1 cellular context compared by ENCODE assay signal in the genomic region with DNA sequence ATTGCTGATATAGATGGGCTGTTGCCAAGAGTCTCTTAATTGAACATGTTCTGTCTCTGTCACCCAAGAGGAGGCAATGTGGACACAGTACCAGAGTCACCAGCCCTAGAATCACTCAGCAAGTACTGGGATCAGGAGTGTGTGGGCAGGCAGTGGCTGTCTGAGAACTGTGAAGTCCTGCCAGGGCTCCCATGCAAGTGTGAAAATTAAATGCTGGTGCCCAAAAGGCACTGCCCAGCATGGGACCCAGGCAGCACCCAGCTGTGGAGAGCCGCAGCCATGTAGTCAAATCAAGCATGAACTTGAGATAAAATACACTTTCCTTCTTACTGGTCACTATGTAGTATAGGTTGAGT.
TF ChIP-seq lines count a peak whose summit lies in the region.

No MANE protein-coding gene starts in this region.

TF ChIP-seq in K562, 482 proteins besides CTCF, POLR2A, EP300 and RAD21:
- TF ChIP-seq KLF16 (IDR thresholded peaks at IDR 0.05) (no peak), SPI1 (IDR thresholded peaks at IDR 0.05; ENCODE audit: borderline replicate concordance, low read depth, low read length) (no peak), KDM5B (IDR thresholded peaks at IDR 0.05; ENCODE audit: insufficient replicate concordance, low read depth, low read length) (peak; percentile 24), RBBP5 (IDR thresholded peaks at IDR 0.05; ENCODE audit: borderline replicate concordance, insufficient read depth, low read length, poor library complexity, severe bottlenecking) (peak; percentile 39)
- TF ChIP-seq, protein P1, sequence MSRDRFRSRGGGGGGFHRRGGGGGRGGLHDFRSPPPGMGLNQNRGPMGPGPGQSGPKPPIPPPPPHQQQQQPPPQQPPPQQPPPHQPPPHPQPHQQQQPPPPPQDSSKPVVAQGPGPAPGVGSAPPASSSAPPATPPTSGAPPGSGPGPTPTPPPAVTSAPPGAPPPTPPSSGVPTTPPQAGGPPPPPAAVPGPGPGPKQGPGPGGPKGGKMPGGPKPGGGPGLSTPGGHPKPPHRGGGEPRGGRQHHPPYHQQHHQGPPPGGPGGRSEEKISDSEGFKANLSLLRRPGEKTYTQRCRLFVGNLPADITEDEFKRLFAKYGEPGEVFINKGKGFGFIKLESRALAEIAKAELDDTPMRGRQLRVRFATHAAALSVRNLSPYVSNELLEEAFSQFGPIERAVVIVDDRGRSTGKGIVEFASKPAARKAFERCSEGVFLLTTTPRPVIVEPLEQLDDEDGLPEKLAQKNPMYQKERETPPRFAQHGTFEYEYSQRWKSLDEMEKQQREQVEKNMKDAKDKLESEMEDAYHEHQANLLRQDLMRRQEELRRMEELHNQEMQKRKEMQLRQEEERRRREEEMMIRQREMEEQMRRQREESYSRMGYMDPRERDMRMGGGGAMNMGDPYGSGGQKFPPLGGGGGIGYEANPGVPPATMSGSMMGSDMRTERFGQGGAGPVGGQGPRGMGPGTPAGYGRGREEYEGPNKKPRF (IDR thresholded peaks at IDR 0.05; ENCODE audit: low read depth, low read length): no peak
- TF ChIP-seq, protein P2, sequence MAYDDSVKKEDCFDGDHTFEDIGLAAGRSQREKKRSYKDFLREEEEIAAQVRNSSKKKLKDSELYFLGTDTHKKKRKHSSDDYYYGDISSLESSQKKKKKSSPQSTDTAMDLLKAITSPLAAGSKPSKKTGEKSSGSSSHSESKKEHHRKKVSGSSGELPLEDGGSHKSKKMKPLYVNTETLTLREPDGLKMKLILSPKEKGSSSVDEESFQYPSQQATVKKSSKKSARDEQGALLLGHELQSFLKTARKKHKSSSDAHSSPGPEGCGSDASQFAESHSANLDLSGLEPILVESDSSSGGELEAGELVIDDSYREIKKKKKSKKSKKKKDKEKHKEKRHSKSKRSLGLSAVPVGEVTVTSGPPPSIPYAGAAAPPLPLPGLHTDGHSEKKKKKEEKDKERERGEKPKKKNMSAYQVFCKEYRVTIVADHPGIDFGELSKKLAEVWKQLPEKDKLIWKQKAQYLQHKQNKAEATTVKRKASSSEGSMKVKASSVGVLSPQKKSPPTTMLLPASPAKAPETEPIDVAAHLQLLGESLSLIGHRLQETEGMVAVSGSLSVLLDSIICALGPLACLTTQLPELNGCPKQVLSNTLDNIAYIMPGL (CRISPR knock-in tag; IDR thresholded peaks at IDR 0.05): 0 out of 2 replicates have a peak, but pooled peaks have one; percentile 61
- TF ChIP-seq, protein P3, sequence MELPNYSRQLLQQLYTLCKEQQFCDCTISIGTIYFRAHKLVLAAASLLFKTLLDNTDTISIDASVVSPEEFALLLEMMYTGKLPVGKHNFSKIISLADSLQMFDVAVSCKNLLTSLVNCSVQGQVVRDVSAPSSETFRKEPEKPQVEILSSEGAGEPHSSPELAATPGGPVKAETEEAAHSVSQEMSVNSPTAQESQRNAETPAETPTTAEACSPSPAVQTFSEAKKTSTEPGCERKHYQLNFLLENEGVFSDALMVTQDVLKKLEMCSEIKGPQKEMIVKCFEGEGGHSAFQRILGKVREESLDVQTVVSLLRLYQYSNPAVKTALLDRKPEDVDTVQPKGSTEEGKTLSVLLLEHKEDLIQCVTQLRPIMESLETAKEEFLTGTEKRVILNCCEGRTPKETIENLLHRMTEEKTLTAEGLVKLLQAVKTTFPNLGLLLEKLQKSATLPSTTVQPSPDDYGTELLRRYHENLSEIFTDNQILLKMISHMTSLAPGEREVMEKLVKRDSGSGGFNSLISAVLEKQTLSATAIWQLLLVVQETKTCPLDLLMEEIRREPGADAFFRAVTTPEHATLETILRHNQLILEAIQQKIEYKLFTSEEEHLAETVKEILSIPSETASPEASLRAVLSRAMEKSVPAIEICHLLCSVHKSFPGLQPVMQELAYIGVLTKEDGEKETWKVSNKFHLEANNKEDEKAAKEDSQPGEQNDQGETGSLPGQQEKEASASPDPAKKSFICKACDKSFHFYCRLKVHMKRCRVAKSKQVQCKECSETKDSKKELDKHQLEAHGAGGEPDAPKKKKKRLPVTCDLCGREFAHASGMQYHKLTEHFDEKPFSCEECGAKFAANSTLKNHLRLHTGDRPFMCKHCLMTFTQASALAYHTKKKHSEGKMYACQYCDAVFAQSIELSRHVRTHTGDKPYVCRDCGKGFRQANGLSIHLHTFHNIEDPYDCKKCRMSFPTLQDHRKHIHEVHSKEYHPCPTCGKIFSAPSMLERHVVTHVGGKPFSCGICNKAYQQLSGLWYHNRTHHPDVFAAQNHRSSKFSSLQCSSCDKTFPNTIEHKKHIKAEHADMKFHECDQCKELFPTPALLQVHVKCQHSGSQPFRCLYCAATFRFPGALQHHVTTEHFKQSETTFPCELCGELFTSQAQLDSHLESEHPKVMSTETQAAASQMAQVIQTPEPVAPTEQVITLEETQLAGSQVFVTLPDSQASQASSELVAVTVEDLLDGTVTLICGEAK (IDR thresholded peaks at IDR 0.05): no peak
- TF ChIP-seq, protein P3 (CRISPR knock-in tag; IDR thresholded peaks at IDR 0.05): 0 out of 2 replicates have a peak, but pooled peaks have one; percentile 40
- TF ChIP-seq, protein P4, sequence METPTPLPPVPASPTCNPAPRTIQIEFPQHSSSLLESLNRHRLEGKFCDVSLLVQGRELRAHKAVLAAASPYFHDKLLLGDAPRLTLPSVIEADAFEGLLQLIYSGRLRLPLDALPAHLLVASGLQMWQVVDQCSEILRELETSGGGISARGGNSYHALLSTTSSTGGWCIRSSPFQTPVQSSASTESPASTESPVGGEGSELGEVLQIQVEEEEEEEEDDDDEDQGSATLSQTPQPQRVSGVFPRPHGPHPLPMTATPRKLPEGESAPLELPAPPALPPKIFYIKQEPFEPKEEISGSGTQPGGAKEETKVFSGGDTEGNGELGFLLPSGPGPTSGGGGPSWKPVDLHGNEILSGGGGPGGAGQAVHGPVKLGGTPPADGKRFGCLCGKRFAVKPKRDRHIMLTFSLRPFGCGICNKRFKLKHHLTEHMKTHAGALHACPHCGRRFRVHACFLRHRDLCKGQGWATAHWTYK (CRISPR knock-in tag; IDR thresholded peaks at IDR 0.05): no peak
- TF ChIP-seq, protein P5, sequence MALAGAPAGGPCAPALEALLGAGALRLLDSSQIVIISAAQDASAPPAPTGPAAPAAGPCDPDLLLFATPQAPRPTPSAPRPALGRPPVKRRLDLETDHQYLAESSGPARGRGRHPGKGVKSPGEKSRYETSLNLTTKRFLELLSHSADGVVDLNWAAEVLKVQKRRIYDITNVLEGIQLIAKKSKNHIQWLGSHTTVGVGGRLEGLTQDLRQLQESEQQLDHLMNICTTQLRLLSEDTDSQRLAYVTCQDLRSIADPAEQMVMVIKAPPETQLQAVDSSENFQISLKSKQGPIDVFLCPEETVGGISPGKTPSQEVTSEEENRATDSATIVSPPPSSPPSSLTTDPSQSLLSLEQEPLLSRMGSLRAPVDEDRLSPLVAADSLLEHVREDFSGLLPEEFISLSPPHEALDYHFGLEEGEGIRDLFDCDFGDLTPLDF (CRISPR knock-in tag; IDR thresholded peaks at IDR 0.05): no peak
